1 cellular context compared by ENCODE assay signal in genomic region chr16:9081183-9081582, GRCh38.
TF ChIP-seq lines count a peak whose summit lies in the region.

No MANE protein-coding gene starts in this region.

TF ChIP-seq in HepG2, 621 proteins besides CTCF, POLR2A, EP300 and RAD21 (continued from another document and continues in another):
- TF ChIP-seq ZNF773 (CRISPR knock-in tag; IDR thresholded peaks at IDR 0.05; ENCODE audit: borderline replicate concordance) (no peak), ZC3H13 (CRISPR knock-in tag; IDR thresholded peaks at IDR 0.05) (no peak), SIN3B (IDR thresholded peaks at IDR 0.05; ENCODE audit: low read length) (no peak), CSRNP1 (CRISPR knock-in tag; IDR thresholded peaks at IDR 0.05) (no peak), ZNF296 (CRISPR knock-in tag; conservative IDR thresholded peaks at IDR 0.05) (no peak), TCF12 (IDR thresholded peaks at IDR 0.05) (no peak), TCF12 (CRISPR knock-in tag; IDR thresholded peaks at IDR 0.05) (no peak), CCAR2 (optimal IDR thresholded peaks at IDR 0.05; ENCODE audit: low read depth, low read length) (no peak), KDM5A (IDR thresholded peaks at IDR 0.05; ENCODE audit: borderline replicate concordance, low read length) (no peak), ZNF256 (CRISPR knock-in tag; conservative IDR thresholded peaks at IDR 0.05) (no peak), LBX2 (CRISPR knock-in tag; IDR thresholded peaks at IDR 0.05; ENCODE audit: borderline replicate concordance) (no peak), ZNF121 (CRISPR knock-in tag; IDR thresholded peaks at IDR 0.05) (no peak), TBP (CRISPR knock-in tag; IDR thresholded peaks at IDR 0.05) (no peak), ONECUT2 (CRISPR knock-in tag; IDR thresholded peaks at IDR 0.05) (no peak), AKAP8 (CRISPR knock-in tag; IDR thresholded peaks at IDR 0.05) (no peak), SALL1 (CRISPR knock-in tag; IDR thresholded peaks at IDR 0.05) (peak; percentile 12; the same call in 1 of the 2 replicates), NCOA2 (CRISPR knock-in tag; IDR thresholded peaks at IDR 0.05) (no peak), DNMT3B (CRISPR knock-in tag; conservative IDR thresholded peaks at IDR 0.05) (no peak), ZNF841 (CRISPR knock-in tag; IDR thresholded peaks at IDR 0.05; ENCODE audit: borderline replicate concordance) (no peak), PRMT3 (CRISPR knock-in tag; IDR thresholded peaks at IDR 0.05; ENCODE audit: borderline replicate concordance, low read depth) (no peak), ZBTB3 (CRISPR knock-in tag; IDR thresholded peaks at IDR 0.05; ENCODE audit: borderline replicate concordance, low read depth) (no peak), ZNF644 (CRISPR knock-in tag; IDR thresholded peaks at IDR 0.05; ENCODE audit: low read depth) (no peak; the same call in 1 of the 2 replicates), NR2F6 (IDR thresholded peaks at IDR 0.05) (peak; percentile 86), NR2F6 (CRISPR knock-in tag; IDR thresholded peaks at IDR 0.05) (peak; percentile 92), ATF1 (CRISPR knock-in tag; IDR thresholded peaks at IDR 0.05) (no peak), POLR2G (IDR thresholded peaks at IDR 0.05; ENCODE audit: low read depth, low read length) (no peak), SAFB2 (CRISPR knock-in tag; IDR thresholded peaks at IDR 0.05; ENCODE audit: borderline replicate concordance, low read depth) (no peak), RERE (CRISPR knock-in tag; IDR thresholded peaks at IDR 0.05; ENCODE audit: low read depth) (no peak), IRF9 (CRISPR knock-in tag; IDR thresholded peaks at IDR 0.05; ENCODE audit: borderline replicate concordance) (no peak), ZNF550 (CRISPR knock-in tag; IDR thresholded peaks at IDR 0.05; ENCODE audit: borderline replicate concordance) (no peak), CEBPB (IDR thresholded peaks at IDR 0.05; ENCODE audit: borderline replicate concordance, low read depth, low read length) (peak; percentile 31; the same call in 1 of the 2 replicates), DR1 (CRISPR knock-in tag; IDR thresholded peaks at IDR 0.05) (no peak), THAP11 (CRISPR knock-in tag; IDR thresholded peaks at IDR 0.05) (peak; percentile 48), ZNF331 (CRISPR knock-in tag; IDR thresholded peaks at IDR 0.05) (no peak), RXRB (CRISPR knock-in tag; IDR thresholded peaks at IDR 0.05; ENCODE audit: borderline replicate concordance) (peak; percentile 49; the same call in 1 of the 2 replicates), GABPA (IDR thresholded peaks at IDR 0.05; ENCODE audit: low read depth, low read length) (no peak), GABPA (CRISPR knock-in tag; IDR thresholded peaks at IDR 0.05; ENCODE audit: low read depth) (0 out of 2 replicates have a peak, but pooled peaks have one; percentile 45), ZNF12 (CRISPR knock-in tag; IDR thresholded peaks at IDR 0.05) (no peak), ZNF260 (CRISPR knock-in tag; IDR thresholded peaks at IDR 0.05; ENCODE audit: borderline replicate concordance, low read depth) (no peak), KIAA2018 (CRISPR knock-in tag; IDR thresholded peaks at IDR 0.05; ENCODE audit: borderline replicate concordance) (no peak), FOSL2 (CRISPR knock-in tag; IDR thresholded peaks at IDR 0.05) (0 out of 2 replicates have a peak, but pooled peaks have one; percentile 24), LCORL (IDR thresholded peaks at IDR 0.05) (no peak), LCORL (CRISPR knock-in tag; IDR thresholded peaks at IDR 0.05) (no peak), ZNF34 (CRISPR knock-in tag; IDR thresholded peaks at IDR 0.05; ENCODE audit: borderline replicate concordance) (no peak), ZFP37 (CRISPR knock-in tag; IDR thresholded peaks at IDR 0.05; ENCODE audit: borderline replicate concordance) (no peak), SP4 (CRISPR knock-in tag; IDR thresholded peaks at IDR 0.05) (no peak), PITX1 (CRISPR knock-in tag; IDR thresholded peaks at IDR 0.05) (no peak), PBX3 (CRISPR knock-in tag; IDR thresholded peaks at IDR 0.05; ENCODE audit: borderline replicate concordance) (no peak), ARID2 (CRISPR knock-in tag; IDR thresholded peaks at IDR 0.05; ENCODE audit: borderline replicate concordance) (no peak), ZNF607 (CRISPR knock-in tag; IDR thresholded peaks at IDR 0.05; ENCODE audit: borderline replicate concordance) (no peak), ZNF367 (CRISPR knock-in tag; IDR thresholded peaks at IDR 0.05; ENCODE audit: borderline replicate concordance) (no peak), FOXK2 (IDR thresholded peaks at IDR 0.05) (no peak), ESRRA (CRISPR knock-in tag; IDR thresholded peaks at IDR 0.05; ENCODE audit: low read depth) (peak; percentile 32; the same call in 1 of the 2 replicates)
